ENCODE assay signal across 8 cellular contexts in genomic region chr10:101018600-101019439, GRCh38. TPM values are rescaled to one million over a fixed set of nuclear protein-coding genes. Genes with fewer than 3 reads are reported as not detected.
DNase-seq lines count a peak whose midpoint lies in the region; ATAC-seq and TF ChIP-seq lines count a peak whose summit lies in the region.

No MANE protein-coding gene starts in this region.

- DNase-seq in NCI-H2171 (lab: John Stamatoyannopoulos, UW) (peak; percentile 37), kidney epithelial cell (ENCODE audit: low read depth) (no peak)
- peak; percentile 80 for DNase-seq in activated CD4-positive, CD25-positive, alpha-beta regulatory T cell treated with anti-CD3 and anti-CD28 coated beads, Interleukin-2, amount 50 U/mL, for 72 hours
- peak; percentile 49 to 54 for DNase-seq in central memory CD8-positive, alpha-beta T cell (ENCODE audit: low spot score in 2 of 2)
- peak; percentile 79 to 90 for DNase-seq in stimulated activated CD4-positive, alpha-beta T cell treated with anti-CD3 and anti-CD28 coated beads, Interleukin-2, amount 100 ng/mL, for 24 hours

- H3K4me3 Mint-ChIP-seq in central memory CD8-positive, alpha-beta T cell, result no peak overlapping the region

- peak; percentile 73 for ATAC-seq in central memory CD8-positive, alpha-beta T cell (replicated peaks; ENCODE audit: extremely low read depth, poor library complexity, severe bottlenecking)
- no peak for ATAC-seq in HG03439 (IDR thresholded peaks at IDR 0.05; ENCODE audit: unreplicated experiment)

- H3K27ac ChIP-seq in 22Rv1, result no peak overlapping the region

- no peak overlapping the region for H3K27ac Mint-ChIP-seq in central memory CD8-positive, alpha-beta T cell (ENCODE audit: low read depth)

- H3K4me1 Mint-ChIP-seq in central memory CD8-positive, alpha-beta T cell, result peaks cover 9% of the 10 kb centered on the region

- H3K27me3 Mint-ChIP-seq in central memory CD8-positive, alpha-beta T cell, result peaks cover 73% of the 10 kb centered on the region

- peaks cover 17% of the 10 kb centered on the region for H3K27me3 ChIP-seq in kidney epithelial cell (ENCODE audit: control insufficient read depth, insufficient read depth, low read length)

- no peaks in the 10 kb centered on the region for H3K9me3 Mint-ChIP-seq in central memory CD8-positive, alpha-beta T cell

- no peaks in the 10 kb centered on the region for H3K36me3 ChIP-seq in kidney epithelial cell (ENCODE audit: control insufficient read depth, insufficient read depth, low read length)

- no peak overlapping the region for H3K4me3 ChIP-seq in kidney epithelial cell (ENCODE audit: low read depth, low read length)

- H3K36me3 Mint-ChIP-seq in central memory CD8-positive, alpha-beta T cell (ENCODE audit: insufficient read depth), result peaks cover 3% of the 10 kb centered on the region

- TF ChIP-seq CTCF in 22Rv1 (IDR thresholded peaks at IDR 0.05) (peak; percentile 93), GM12874 (IDR thresholded peaks at IDR 0.05; ENCODE audit: insufficient read depth, low read depth, low read length) (peak; percentile 87), kidney epithelial cell (IDR thresholded peaks at IDR 0.05; ENCODE audit: insufficient read depth, low read length, poor library complexity, severe bottlenecking) (peak; percentile 86)

RNA-seq across cellular contexts. Expression of gene PDZD7, which starts 12.1 kb away (rescaled TPM):
- total RNA-seq in kidney epithelial cell, result 1.2 and 3.5 TPM in 2 replicates

RNA-seq across cellular contexts. Expression of gene SFXN3, which starts 12.2 kb away (rescaled TPM):
- 59.4 and 77.4 TPM in 2 replicates for total RNA-seq in kidney epithelial cell

RNA-seq across cellular contexts. Expression of gene LZTS2, which starts 19.2 kb away (rescaled TPM):
- total RNA-seq in kidney epithelial cell, result 118 and 125 TPM in 2 replicates

RNA-seq across cellular contexts. Expression of gene TWNK, which starts 31.5 kb away (rescaled TPM):
- total RNA-seq in kidney epithelial cell, result 14.0 and 14.1 TPM in 2 replicates

RNA-seq across cellular contexts. Expression of gene MRPL43, which starts 31.5 kb away (rescaled TPM):
- 84.1 and 92.3 TPM in 2 replicates for total RNA-seq in kidney epithelial cell
